Comparison of ENCODE assay signal across 9 cellular contexts in the genomic region with DNA sequence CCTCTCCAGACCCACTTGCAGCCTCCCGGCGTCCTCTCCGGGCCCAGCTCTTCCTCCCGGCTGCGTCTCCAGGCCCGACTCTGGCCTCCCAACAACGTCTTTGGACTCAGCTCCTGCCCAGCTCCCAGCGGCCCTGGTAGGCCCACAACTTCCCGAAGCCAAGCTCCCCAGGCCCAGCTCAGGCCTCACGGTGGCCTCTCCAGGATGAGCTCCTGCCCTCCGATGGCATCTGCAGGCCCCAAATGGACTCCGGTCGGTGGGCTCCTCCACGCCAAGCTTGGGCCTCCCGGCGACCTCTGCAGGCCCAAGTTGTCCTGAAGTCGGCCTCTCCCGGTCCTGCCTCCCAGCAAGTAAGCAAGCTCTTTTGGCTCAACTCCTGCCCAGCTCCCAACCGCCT. TPM values are rescaled to one million over a fixed set of nuclear protein-coding genes. Genes with fewer than 3 reads are reported as not detected.
"Had no signal": no experiment of that assay in that cellular context is flagged by ENCODE, and none has a peak within 500 bp of the region (broad histone marks: within the 10 kb centered on the region; RNA-seq: fewer than 3 reads in every experiment).

No MANE protein-coding gene starts in this region.

RNA-seq across cellular contexts. Expression of a gene that starts 24.5 kb away (rescaled TPM):
- total RNA-seq: OCI-LY7, SK-MEL-5 had no signal

RNA-seq across cellular contexts. Expression of a gene that starts 34.5 kb away (rescaled TPM):
- total RNA-seq: OCI-LY7, Peyer's patch, Right ventricle myocardium inferior, Right ventricle myocardium superior, RPMI7951, SJCRH30, SJSA1, SK-MEL-5 had no signal
- polyA plus RNA-seq: SK-N-SH had no signal
